In the genomic region with DNA sequence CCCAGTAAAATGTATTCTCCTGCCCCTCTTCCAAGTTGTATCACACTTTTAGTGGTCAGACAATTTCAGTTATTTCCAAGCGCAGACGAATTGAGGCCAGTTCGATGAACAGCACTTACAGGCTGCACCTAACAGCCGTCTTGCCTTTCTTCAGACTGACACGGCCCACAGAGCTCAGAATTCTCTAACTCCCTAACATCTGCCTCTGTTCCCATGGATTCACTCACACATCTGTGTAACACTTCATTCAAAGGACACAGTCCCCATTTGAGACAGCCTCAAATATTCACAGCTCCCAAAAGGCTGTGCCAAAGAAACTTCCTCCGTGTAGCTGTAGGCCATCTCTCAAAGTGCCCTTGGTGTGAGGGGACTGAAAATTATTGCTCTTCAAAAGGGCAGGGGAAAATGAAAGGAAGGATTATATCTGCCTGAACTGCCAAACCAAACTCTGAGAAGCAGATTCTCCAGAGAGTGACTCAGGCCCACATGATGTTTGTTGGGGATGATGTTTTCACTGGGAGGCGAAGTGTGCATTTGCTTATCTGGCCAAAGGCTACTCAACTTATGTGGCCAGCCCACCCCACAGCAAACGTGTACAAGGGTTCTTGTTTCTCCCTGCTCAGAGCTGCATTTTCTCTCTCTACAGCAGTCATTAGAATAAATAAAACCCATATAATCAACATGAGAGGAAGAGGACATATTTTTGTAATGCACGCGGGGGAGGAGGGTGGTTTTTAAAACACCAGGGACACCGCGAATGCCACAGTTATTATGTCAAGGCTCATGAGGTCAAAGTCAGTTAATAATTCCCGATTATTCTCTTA, we compare ENCODE assay signal across 10 cellular contexts.
DNase-seq lines count a peak whose midpoint lies in the region; ATAC-seq, FAIRE-seq and TF ChIP-seq lines count a peak whose summit lies in the region.
"Had no signal": no experiment of that assay in that cellular context is flagged by ENCODE, and none has a peak within 500 bp of the region (broad histone marks: within the 10 kb centered on the region; RNA-seq: fewer than 3 reads in every experiment).

No MANE protein-coding gene starts in this region.

- 33% methylated on average over 13 of the region's 13 CpGs for WGBS in K562 (ENCODE audit: insufficient coverage, low coverage, missing lambda C conversion rate)
- WGBS in prostate gland, result 75% methylated on average over 13 of the region's 13 CpGs

- no peaks in the 10 kb centered on the region for H3K79me2 ChIP-seq in K562 (ENCODE audit: control insufficient read depth, insufficient read depth, low read length)
- H3K79me2 ChIP-seq in keratinocyte (ENCODE audit: control insufficient read depth, insufficient read depth, low read length), result no peaks in the 10 kb centered on the region

- H3K9me3 ChIP-seq in K562 (replicated peaks; ENCODE audit: control insufficient read depth, insufficient read depth, low read depth, low read length) (no peaks in the 10 kb centered on the region), keratinocyte (ENCODE audit: control insufficient read depth, low read depth, low read length) (no peaks in the 10 kb centered on the region), skeletal muscle tissue (ENCODE audit: control insufficient read depth in 3 of 3, low read length in 3 of 3) (no peaks in the 10 kb centered on the region), prostate gland (no peaks in the 10 kb centered on the region)

- in situ Hi-C loops in K562 (cut with MboI), result loop anchor here (5.0 to 25.0 kb wide), 3 partner anchors 287 to 587 kb away; no protein-coding TSS in a partner anchor

- H3K4me3 ChIP-seq in K562 (no peak overlapping the region), keratinocyte (ENCODE audit: control insufficient read depth in 2 of 3, extremely low read depth in 1 of 3, insufficient read depth in 2 of 3, low read depth in 1 of 3, low read length in 3 of 3) (no peak overlapping the region), skeletal muscle tissue (ENCODE audit: low read length in 3 of 3) (peak overlapping the region; percentile 8 to 50 (median 28)), prostate gland (no peak overlapping the region)
- H3K4me3 ChIP-seq: GM12878 had no signal

- H3K9me3 Mint-ChIP-seq in activated CD8-positive, alpha-beta T cell treated with anti-CD3 and anti-CD28 coated beads for 36 hours, result no peaks in the 10 kb centered on the region

- intact Hi-C loops in K562 (cut with micrococcal nuclease), result loop anchor here (2.0 to 10.0 kb wide), 3 partner anchors 69 to 515 kb away; no protein-coding TSS in a partner anchor
- intact Hi-C loops in prostate gland (cut with DNase I), result loop anchor here (2.0 to 10.0 kb wide), 6 partner anchors 57 to 592 kb away; no protein-coding TSS in a partner anchor
- intact Hi-C loops in activated CD8-positive, alpha-beta T cell treated with anti-CD3 and anti-CD28 coated beads for 36 hours (cut with micrococcal nuclease), result loop anchor here (5.0 kb wide), 2 partner anchors 282 to 457 kb away; no protein-coding TSS in a partner anchor

- peak in 1 of 2 experiments; percentile 31; a peak in 3 of 4 replicates for TF ChIP-seq RAD21 in K562 (CRISPR knock-in tag; conservative IDR thresholded peaks at IDR 0.05 in 1 of 2, IDR thresholded peaks at IDR 0.05 in 1 of 2)

- H3K27me3 ChIP-seq in K562 (ENCODE audit: control insufficient read depth in 2 of 2, insufficient read depth in 2 of 2, low read length in 2 of 2) (no peaks in the 10 kb centered on the region), keratinocyte (ENCODE audit: control insufficient read depth, extremely low read depth, insufficient read depth, low read length) (no peaks in the 10 kb centered on the region), skeletal muscle tissue (ENCODE audit: control insufficient read depth in 3 of 3, insufficient read depth in 3 of 3, low read length in 3 of 3) (peaks cover 0 to 4% (median 0%) of the 10 kb centered on the region in 3 donors), prostate gland (replicated peaks; ENCODE audit: insufficient read depth) (peaks cover 13% of the 10 kb centered on the region)

- peak; percentile 95 for DNase-seq in H4 (ENCODE audit: low spot score)
- DNase-seq in K562 (ENCODE audit: extremely low read depth in 1 of 4, low spot score in 3 of 4), result peak in 2 of 4 experiments; percentile 48 to 83
- no peak for DNase-seq in keratinocyte (ENCODE audit: low read depth, low spot score)
- DNase-seq in stimulated activated CD4-positive, alpha-beta T cell treated with anti-CD3 and anti-CD28 coated beads, Interleukin-12 subunit alpha, Interleukin-12 subunit beta, amount 100 ng/mL, for 4 hours, result no peak
- no peak for DNase-seq in prostate gland (ENCODE audit: low spot score)
- DNase-seq in activated CD8-positive, alpha-beta T cell treated with anti-CD3 and anti-CD28 coated beads for 36 hours, result no peak

- peak overlapping the region; percentile 73 for H2AFZ ChIP-seq in K562 (ENCODE audit: low read depth, low read length)
- H2AFZ ChIP-seq in keratinocyte (ENCODE audit: control insufficient read depth, low read length), result peak overlapping the region; percentile 56

- FAIRE-seq in K562 (lab: Jason Lieb, UNC), result peak; percentile 91
- FAIRE-seq in keratinocyte (lab: Jason Lieb, UNC), result no peak
- FAIRE-seq: GM12878 had no signal

- H4K20me1 ChIP-seq in K562 (replicated peaks; ENCODE audit: control insufficient read depth, insufficient read depth, low read length) (no peaks in the 10 kb centered on the region), keratinocyte (ENCODE audit: control insufficient read depth, extremely low read depth, insufficient read depth, low read length) (no peaks in the 10 kb centered on the region)

- H3K9me1 ChIP-seq in K562 (ENCODE audit: control insufficient read depth, insufficient read depth, low read length) (no peaks in the 10 kb centered on the region), keratinocyte (ENCODE audit: control insufficient read depth, extremely low read depth, insufficient read depth, low read length) (no peaks in the 10 kb centered on the region)

- no peak overlapping the region for H3K27ac Mint-ChIP-seq in activated CD8-positive, alpha-beta T cell treated with anti-CD3 and anti-CD28 coated beads for 36 hours

- no peaks in the 10 kb centered on the region for H3K36me3 ChIP-seq in K562 (ENCODE audit: control insufficient read depth, insufficient read depth, low read length)
- no peaks in the 10 kb centered on the region for H3K36me3 ChIP-seq in keratinocyte (ENCODE audit: control insufficient read depth in 2 of 2, extremely low read depth in 1 of 2, insufficient read depth in 2 of 2, low read length in 2 of 2)
- H3K36me3 ChIP-seq in skeletal muscle tissue (ENCODE audit: control insufficient read depth in 3 of 3, insufficient read depth in 3 of 3, low read length in 3 of 3), result no peaks in the 10 kb centered on the region
- H3K36me3 ChIP-seq in prostate gland, result no peaks in the 10 kb centered on the region

- BruUV-seq in K562 (replicated peaks; lab: Mats Ljungman, UMichigan), result no TSS peak

- no peak overlapping the region; a peak in 1 of 4 replicates for H3K9ac ChIP-seq in K562 (ENCODE audit: insufficient read depth in 1 of 2, low read depth in 2 of 2, low read length in 2 of 2)
- no peak overlapping the region for H3K9ac ChIP-seq in keratinocyte (ENCODE audit: control insufficient read depth, extremely low read depth, insufficient read depth, low read length)
- peak overlapping the region; percentile 34 to 69 (median 47) for H3K9ac ChIP-seq in skeletal muscle tissue (ENCODE audit: low read depth in 1 of 3, low read length in 3 of 3)

- TF ChIP-seq CTCF in K562 (IDR thresholded peaks at IDR 0.05 in 2 of 3, conservative IDR thresholded peaks at IDR 0.05 in 1 of 3; ENCODE audit: insufficient read depth in 2 of 3, low read depth in 1 of 3, low read length in 3 of 3) (no peak), keratinocyte (optimal IDR thresholded peaks at IDR 0.05 in 1 of 3, IDR thresholded peaks at IDR 0.05 in 1 of 3, conservative IDR thresholded peaks at IDR 0.05 in 1 of 3; ENCODE audit: extremely low read depth in 1 of 3, insufficient read depth in 2 of 3, low read length in 3 of 3) (no peak), prostate gland (IDR thresholded peaks at IDR 0.05) (no peak)
- no peak for TF ChIP-seq CTCF in activated CD8-positive, alpha-beta T cell treated with anti-CD3 and anti-CD28 coated beads for 36 hours (IDR thresholded peaks at IDR 0.05)

- H3K27me3 Mint-ChIP-seq in activated CD8-positive, alpha-beta T cell treated with anti-CD3 and anti-CD28 coated beads for 36 hours, result peaks cover 54% of the 10 kb centered on the region

- TF ChIP-seq EP300 in K562 (IDR thresholded peaks at IDR 0.05; ENCODE audit: low read length), result peak; percentile 53; the same call in 1 of the 2 replicates

- H3K4me3 Mint-ChIP-seq in activated CD8-positive, alpha-beta T cell treated with anti-CD3 and anti-CD28 coated beads for 36 hours, result no peak overlapping the region

- H3K4me2 ChIP-seq in K562 (ENCODE audit: insufficient read depth, low read length) (peak overlapping the region; percentile 37; the same call in 1 of the 2 replicates), keratinocyte (ENCODE audit: control insufficient read depth, extremely low read depth, insufficient read depth, low read depth, low read length) (no peak overlapping the region)

- no peaks in the 10 kb centered on the region for H3K36me3 Mint-ChIP-seq in activated CD8-positive, alpha-beta T cell treated with anti-CD3 and anti-CD28 coated beads for 36 hours (ENCODE audit: low read depth)

- ATAC-seq in K562 (peak; percentile 49), HG02973 (IDR thresholded peaks at IDR 0.05; ENCODE audit: unreplicated experiment) (no peak)
- ATAC-seq in activated CD8-positive, alpha-beta T cell treated with anti-CD3 and anti-CD28 coated beads for 36 hours, result no peak
- ATAC-seq: GM12878 had no signal

- H3K27ac ChIP-seq in K562 (ENCODE audit: extremely low read depth, low read depth, low read length) (peak overlapping the region; percentile 60; the same call in 2 of the 3 replicates), keratinocyte (ENCODE audit: control insufficient read depth, insufficient read depth, low read length) (no peak overlapping the region), skeletal muscle tissue (ENCODE audit: low read depth, low read length) (peak overlapping the region; percentile 85), prostate gland (no peak overlapping the region)
- H3K27ac ChIP-seq: HL-60 had no signal

- TF ChIP-seq POLR2A in K562 (conservative IDR thresholded peaks at IDR 0.05), result no peak
- no peak for TF ChIP-seq POLR2A in prostate gland (IDR thresholded peaks at IDR 0.05)

- peaks cover 11% of the 10 kb centered on the region for H3K4me1 Mint-ChIP-seq in activated CD8-positive, alpha-beta T cell treated with anti-CD3 and anti-CD28 coated beads for 36 hours (ENCODE audit: low read depth)

- CTCF ChIA-PET in K562 (lab: Yijun Ruan, JAX; ENCODE audit: low intra/inter-chr PET ratio), result interaction anchor here (0.7 to 1.2 kb wide), 2 partner anchors 10 to 165 kb away, joined by 3 to 4 read pairs; no protein-coding TSS in a partner anchor
- CTCF ChIA-PET in activated CD8-positive, alpha-beta T cell treated with anti-CD3 and anti-CD28 coated beads for 36 hours (lab: Charles Lee), result interaction anchor here (0.8 to 3.4 kb wide), 2 partner anchors 8 to 283 kb away, joined by 3 to 29 read pairs; no protein-coding TSS in a partner anchor

- POLR2A ChIA-PET in K562 (lab: Yijun Ruan, JAX), result interaction anchor here (1.5 kb wide), 1 partner anchor 12 kb away, joined by 4 read pairs; no protein-coding TSS in a partner anchor
- POLR2A ChIA-PET in activated CD8-positive, alpha-beta T cell treated with anti-CD3 and anti-CD28 coated beads for 36 hours (lab: Charles Lee), result interaction anchor here (0.7 kb wide), 1 partner anchor 591 kb away, joined by 3 read pairs; no protein-coding TSS in a partner anchor

- H3K4me1 ChIP-seq in K562 (replicated peaks in 1 of 2; ENCODE audit: control insufficient read depth in 2 of 2, insufficient read depth in 2 of 2, low read length in 2 of 2), result peaks cover 11 to 15% of the 10 kb centered on the region in 2 experiments
- peaks cover 6% of the 10 kb centered on the region for H3K4me1 ChIP-seq in keratinocyte (ENCODE audit: control insufficient read depth, extremely low read depth, insufficient read depth, low read length)
- peaks cover 47 to 69% (median 52%) of the 10 kb centered on the region in 3 donors for H3K4me1 ChIP-seq in skeletal muscle tissue (ENCODE audit: control insufficient read depth in 3 of 3, insufficient read depth in 3 of 3, low read length in 3 of 3)
- peaks cover 14% of the 10 kb centered on the region for H3K4me1 ChIP-seq in prostate gland (replicated peaks)

- dilution Hi-C loops in keratinocyte (cut with MboI; ENCODE audit: extremely low pct_ligation_motif_present, low sequenced_read_pairs), result loop anchor here (25.0 kb wide), 1 partner anchor 262 kb away; no protein-coding TSS in a partner anchor

Comparison
In these comparisons a context has a peak if more than half of its experiments do, and no peak if none do; other contexts are left out.
1. H3K27ac ChIP-seq: peak in K562 (single experiment) and skeletal muscle tissue (single experiment); none in keratinocyte (single experiment) and prostate gland (0 of 2).
2. H3K4me3 ChIP-seq: peak in skeletal muscle tissue (3 of 3); none in K562 (single experiment), keratinocyte (0 of 3) and prostate gland (0 of 2).
3. H3K9ac ChIP-seq: peak in skeletal muscle tissue (3 of 3); none in K562 (0 of 2) and keratinocyte (single experiment).